In genomic region chr6:27892596-27893058, GRCh38 we compare ENCODE assay signal across 9 cellular contexts. TPM values are rescaled to one million over a fixed set of nuclear protein-coding genes. Genes with fewer than 3 reads are reported as not detected.
DNase-seq lines count a peak whose midpoint lies in the region; ATAC-seq, FAIRE-seq and TF ChIP-seq lines count a peak whose summit lies in the region.
"Had no signal": no experiment of that assay in that cellular context is flagged by ENCODE, and none has a peak within 500 bp of the region (broad histone marks: within the 10 kb centered on the region; RNA-seq: fewer than 3 reads in every experiment).

No MANE protein-coding gene starts in this region.

- no peaks in the 10 kb centered on the region for H3K9me3 ChIP-seq in left ventricle myocardium inferior (replicated peaks)
- no peaks in the 10 kb centered on the region for H3K9me3 ChIP-seq in astrocyte (ENCODE audit: insufficient read depth, low read depth, low read length)
- no peaks in the 10 kb centered on the region for H3K9me3 ChIP-seq in vagina

- peaks cover 4% of the 10 kb centered on the region for H3K4me1 Mint-ChIP-seq in astrocyte (ENCODE audit: low read depth, unreplicated experiment)

- H3K36me3 ChIP-seq in left ventricle myocardium inferior: no peaks in the 10 kb centered on the region
- H3K36me3 ChIP-seq in astrocyte (ENCODE audit: insufficient read depth, low read length): no peaks in the 10 kb centered on the region
- no peaks in the 10 kb centered on the region for H3K36me3 ChIP-seq in vagina

- no peak for TF ChIP-seq CTCF in left ventricle myocardium inferior (IDR thresholded peaks at IDR 0.05; ENCODE audit: borderline replicate concordance)
- no peak for TF ChIP-seq CTCF in astrocyte (IDR thresholded peaks at IDR 0.05; ENCODE audit: insufficient read depth, low read depth, low read length)
- TF ChIP-seq CTCF in lower leg skin (IDR thresholded peaks at IDR 0.05): no peak
- TF ChIP-seq CTCF in vagina (IDR thresholded peaks at IDR 0.05): no peak

- H3K4me3 ChIP-seq in left ventricle myocardium inferior (peak overlapping the region; percentile 83), astrocyte (ENCODE audit: insufficient read depth, low read depth, low read length) (peak overlapping the region; percentile 98), lower leg skin (ENCODE audit: low read depth, poor library complexity, severe bottlenecking) (peak overlapping the region; percentile 26), vagina (peak overlapping the region; percentile 64 to 66)

- H3K4me3 Mint-ChIP-seq in astrocyte (ENCODE audit: unreplicated experiment): no peak overlapping the region

- peaks cover 42% of the 10 kb centered on the region for H3K4me1 ChIP-seq in left ventricle myocardium inferior
- H3K4me1 ChIP-seq in astrocyte (ENCODE audit: insufficient read depth, low read length): peaks cover 11% of the 10 kb centered on the region
- peaks cover 39% of the 10 kb centered on the region for H3K4me1 ChIP-seq in vagina

- peak overlapping the region; percentile 96 for H3K4me2 ChIP-seq in astrocyte (ENCODE audit: low read length)

- H3K9me3 Mint-ChIP-seq in astrocyte (ENCODE audit: unreplicated experiment): no peaks in the 10 kb centered on the region

- 3 to 4% methylated on average over 18 to 25 of the region's 27 CpGs for WGBS in lower leg skin, 2 donors

- peak overlapping the region; percentile 79 for H3K27ac Mint-ChIP-seq in astrocyte (ENCODE audit: unreplicated experiment)

- H3K27me3 Mint-ChIP-seq in astrocyte (ENCODE audit: low read depth, unreplicated experiment): no peaks in the 10 kb centered on the region

- DNase-seq in left ventricle myocardium inferior: no peak
- no peak for DNase-seq in left ventricle myocardium superior
- peak; percentile 27 for DNase-seq in astrocyte (ENCODE audit: low read depth)
- no peak for DNase-seq in lower leg skin (ENCODE audit: low spot score in 2 of 2)
- no peak for DNase-seq in vagina (ENCODE audit: extremely low spot score in 2 of 2)
- no peak for DNase-seq in germinal center (ENCODE audit: low spot score)
- no peak for DNase-seq in globus pallidus (ENCODE audit: low spot score)

- intact Hi-C loops in left ventricle myocardium inferior (cut with micrococcal nuclease) (loop anchor here (5.0 to 10.0 kb wide), 2 partner anchors 375 to 708 kb away; no protein-coding TSS in a partner anchor), left ventricle myocardium superior (cut with micrococcal nuclease) (no loop called here), lower leg skin (cut with DNase I; ENCODE audit: low total_unique reads) (loop anchor here (10.0 kb wide), 1 partner anchor 78 kb away; a partner anchor contains a TSS), vagina (cut with DNase I) (no loop called here)

- H3K9ac ChIP-seq in astrocyte (ENCODE audit: low read length): peak overlapping the region; percentile 89

- peak overlapping the region; percentile 57 for H3K27ac ChIP-seq in left ventricle myocardium inferior (replicated peaks)
- H3K27ac ChIP-seq in astrocyte (ENCODE audit: low read depth, low read length): peak overlapping the region; percentile 77
- peak overlapping the region; percentile 63 for H3K27ac ChIP-seq in vagina

- no peaks in the 10 kb centered on the region for H3K79me2 ChIP-seq in astrocyte (ENCODE audit: insufficient read depth, low read length)

- TF ChIP-seq POLR2A in lower leg skin (IDR thresholded peaks at IDR 0.05): no peak
- no peak for TF ChIP-seq POLR2A in vagina (IDR thresholded peaks at IDR 0.05)

- FAIRE-seq in astrocyte (lab: Jason Lieb, UNC): no peak
- FAIRE-seq: frontal cortex had no signal

- peak overlapping the region; percentile 50 for H2AFZ ChIP-seq in astrocyte (ENCODE audit: low read depth, low read length)

- no peak for ATAC-seq in left ventricle myocardium superior
- no peak for ATAC-seq in HG02973 (IDR thresholded peaks at IDR 0.05; ENCODE audit: unreplicated experiment)

- H4K20me1 ChIP-seq in astrocyte (ENCODE audit: insufficient read depth, low read length): no peaks in the 10 kb centered on the region

- H3K27me3 ChIP-seq in left ventricle myocardium inferior (ENCODE audit: low read depth) (peaks cover 55% of the 10 kb centered on the region), astrocyte (ENCODE audit: insufficient read depth, low read length) (no peaks in the 10 kb centered on the region), vagina (no peaks in the 10 kb centered on the region)

- H3K36me3 Mint-ChIP-seq in astrocyte (ENCODE audit: low read depth, unreplicated experiment): no peaks in the 10 kb centered on the region

RNA-seq across cellular contexts. Expression of gene OR2B2, which starts 19.6 kb away (rescaled TPM):
- total RNA-seq in left ventricle myocardium inferior (not detected), left ventricle myocardium superior (not detected), astrocyte (not detected in 2 replicates), lower leg skin (not detected), vagina (not detected)
- total RNA-seq: frontal cortex had no signal

Comparison
In these comparisons a context has a peak if more than half of its experiments do, and no peak if none do; other contexts are left out.
1. intact Hi-C loops: an anchor here in left ventricle myocardium inferior (5.0 to 10.0 kb wide) and lower leg skin (10.0 kb wide); none called in left ventricle myocardium superior and vagina.
2. H3K4me3 ChIP-seq: peak in every context shown above with its lines; median percentile 98 in astrocyte; 83 in left ventricle myocardium inferior; 65 in vagina; 26 in lower leg skin.